ENCODE assay signal across 1 cellular context in genomic region chr12:2034633-2035420, GRCh38.
TF ChIP-seq lines count a peak whose summit lies in the region.

No MANE protein-coding gene starts in this region.

TF ChIP-seq in HepG2, 621 proteins besides CTCF, POLR2A, EP300 and RAD21 (continued from another document and continues in another):
- TF ChIP-seq MLXIP (CRISPR knock-in tag; IDR thresholded peaks at IDR 0.05; ENCODE audit: borderline replicate concordance) (no peak), CC2D1A (CRISPR knock-in tag; IDR thresholded peaks at IDR 0.05) (no peak), KLF16 (CRISPR knock-in tag; IDR thresholded peaks at IDR 0.05) (no peak), POGK (CRISPR knock-in tag; conservative IDR thresholded peaks at IDR 0.05) (no peak), RFXAP (CRISPR knock-in tag; IDR thresholded peaks at IDR 0.05; ENCODE audit: borderline replicate concordance) (0 out of 2 replicates have a peak, but pooled peaks have one; percentile 58), ZNF543 (CRISPR knock-in tag; IDR thresholded peaks at IDR 0.05) (no peak), ZNF451 (CRISPR knock-in tag; IDR thresholded peaks at IDR 0.05) (peak; percentile 86; the same call in 1 of the 2 replicates), MYNN (CRISPR knock-in tag; IDR thresholded peaks at IDR 0.05; ENCODE audit: low read depth) (no peak), TSC22D2 (CRISPR knock-in tag; IDR thresholded peaks at IDR 0.05; ENCODE audit: borderline replicate concordance) (peak; percentile 70; the same call in 1 of the 2 replicates), ZNF33B (CRISPR knock-in tag; IDR thresholded peaks at IDR 0.05) (peak; percentile 45; the same call in 1 of the 2 replicates), ZSCAN25 (CRISPR knock-in tag; IDR thresholded peaks at IDR 0.05) (no peak), IRF2 (CRISPR knock-in tag; IDR thresholded peaks at IDR 0.05) (no peak), KDM3A (CRISPR knock-in tag; IDR thresholded peaks at IDR 0.05; ENCODE audit: low read depth) (no peak), ZFX (CRISPR knock-in tag; IDR thresholded peaks at IDR 0.05; ENCODE audit: low read depth) (peak; percentile 63; the same call in 1 of the 2 replicates), MATR3 (CRISPR knock-in tag; IDR thresholded peaks at IDR 0.05) (no peak), XBP1 (CRISPR knock-in tag; IDR thresholded peaks at IDR 0.05) (no peak), ZNF670 (CRISPR knock-in tag; IDR thresholded peaks at IDR 0.05; ENCODE audit: borderline replicate concordance) (no peak), SIX1 (CRISPR knock-in tag; IDR thresholded peaks at IDR 0.05; ENCODE audit: borderline replicate concordance) (no peak), BCLAF1 (IDR thresholded peaks at IDR 0.05) (no peak), PAF1 (CRISPR knock-in tag; IDR thresholded peaks at IDR 0.05) (no peak), REL (CRISPR knock-in tag; conservative IDR thresholded peaks at IDR 0.05) (no peak), CCAR2 (optimal IDR thresholded peaks at IDR 0.05; ENCODE audit: low read depth, low read length) (no peak), RXRA (CRISPR knock-in tag; IDR thresholded peaks at IDR 0.05) (no peak), ZBTB4 (CRISPR knock-in tag; IDR thresholded peaks at IDR 0.05; ENCODE audit: borderline replicate concordance) (no peak), ZBTB7B (CRISPR knock-in tag; IDR thresholded peaks at IDR 0.05) (0 out of 2 replicates have a peak, but pooled peaks have one; percentile 39), JUND (CRISPR knock-in tag; IDR thresholded peaks at IDR 0.05) (no peak; the same call in 1 of the 2 replicates), ZNF160 (CRISPR knock-in tag; IDR thresholded peaks at IDR 0.05) (no peak), CSRNP1 (CRISPR knock-in tag; IDR thresholded peaks at IDR 0.05) (peak; percentile 50; the same call in 1 of the 2 replicates), ZNF615 (CRISPR knock-in tag; IDR thresholded peaks at IDR 0.05; ENCODE audit: borderline replicate concordance) (no peak), ZNF782 (CRISPR knock-in tag; IDR thresholded peaks at IDR 0.05; ENCODE audit: borderline replicate concordance) (no peak), ZNF720 (CRISPR knock-in tag; IDR thresholded peaks at IDR 0.05) (no peak), ZBTB8A (CRISPR knock-in tag; IDR thresholded peaks at IDR 0.05; ENCODE audit: borderline replicate concordance, low read depth) (no peak), MBD4 (IDR thresholded peaks at IDR 0.05; ENCODE audit: borderline replicate concordance, low read length) (no peak), STAT5B (CRISPR knock-in tag; IDR thresholded peaks at IDR 0.05) (no peak), CBX5 (CRISPR knock-in tag; IDR thresholded peaks at IDR 0.05; ENCODE audit: borderline replicate concordance) (no peak), HIC2 (CRISPR knock-in tag; IDR thresholded peaks at IDR 0.05; ENCODE audit: low read depth) (no peak), ERF (CRISPR knock-in tag; IDR thresholded peaks at IDR 0.05) (peak; percentile 71; the same call in 1 of the 2 replicates), ZNF121 (CRISPR knock-in tag; IDR thresholded peaks at IDR 0.05) (no peak), SMARCC2 (IDR thresholded peaks at IDR 0.05) (no peak), FOXO1 (CRISPR knock-in tag; IDR thresholded peaks at IDR 0.05) (peak; percentile 51; the same call in 1 of the 2 replicates), PHF21A (CRISPR knock-in tag; IDR thresholded peaks at IDR 0.05) (no peak), ZBTB42 (CRISPR knock-in tag; IDR thresholded peaks at IDR 0.05) (no peak), ZNF850 (CRISPR knock-in tag; conservative IDR thresholded peaks at IDR 0.05) (no peak), FUBP1 (CRISPR knock-in tag; IDR thresholded peaks at IDR 0.05; ENCODE audit: borderline replicate concordance) (no peak), FIP1L1 (IDR thresholded peaks at IDR 0.05; ENCODE audit: borderline replicate concordance, insufficient read depth, low read depth, low read length) (no peak), MXI1 (IDR thresholded peaks at IDR 0.05; ENCODE audit: borderline replicate concordance, low read depth, low read length) (peak; percentile 72; the same call in 2 of the 3 replicates), KLF9 (CRISPR knock-in tag; IDR thresholded peaks at IDR 0.05; ENCODE audit: low read depth) (0 out of 2 replicates have a peak, but pooled peaks have one; percentile 68), CEBPB (IDR thresholded peaks at IDR 0.05; ENCODE audit: borderline replicate concordance, low read depth, low read length) (no peak), ZKSCAN1 (IDR thresholded peaks at IDR 0.05; ENCODE audit: low read length) (no peak), ZNF703 (CRISPR knock-in tag; IDR thresholded peaks at IDR 0.05; ENCODE audit: borderline replicate concordance) (no peak), ZFP37 (CRISPR knock-in tag; IDR thresholded peaks at IDR 0.05; ENCODE audit: borderline replicate concordance) (peak; percentile 59; the same call in 1 of the 2 replicates), CREB1 (IDR thresholded peaks at IDR 0.05) (no peak), CREB1 (CRISPR knock-in tag; IDR thresholded peaks at IDR 0.05) (no peak), ZNF546 (CRISPR knock-in tag; conservative IDR thresholded peaks at IDR 0.05) (0 out of 2 replicates have a peak, but pooled peaks have one; percentile 57), GTF2F1 (IDR thresholded peaks at IDR 0.05; ENCODE audit: low read length) (no peak), IKZF1 (IDR thresholded peaks at IDR 0.05) (no peak), PCBP1 (IDR thresholded peaks at IDR 0.05; ENCODE audit: borderline replicate concordance, low read depth, low read length) (no peak), HMG20B (CRISPR knock-in tag; conservative IDR thresholded peaks at IDR 0.05) (no peak), NCOA5 (CRISPR knock-in tag; IDR thresholded peaks at IDR 0.05) (no peak)
